19 cellular contexts compared by ENCODE assay signal in genomic region chr13:67769063-67769986, GRCh38.
DNase-seq lines count a peak whose midpoint lies in the region; ATAC-seq and TF ChIP-seq lines count a peak whose summit lies in the region.
"Had no signal": no experiment of that assay in that cellular context is flagged by ENCODE, and none has a peak within 500 bp of the region (broad histone marks: within the 10 kb centered on the region; RNA-seq: fewer than 3 reads in every experiment).

No MANE protein-coding gene starts in this region.

- H3K27ac ChIP-seq in upper lobe of right lung (no peak overlapping the region), caudate nucleus (ENCODE audit: low read depth, low read length) (no peak overlapping the region)
- H3K27ac ChIP-seq: BLaER1 treated with 17β-estradiol and CSF1 and Interleukin-3, amounts not matched to agents 10 nM and 100 nM; GM23248 had no signal

- intact Hi-C loops in upper lobe of right lung (cut with DNase I) = no loop called here

- TF ChIP-seq CTCF in chondrocyte (IDR thresholded peaks at IDR 0.05) (no peak), upper lobe of right lung (IDR thresholded peaks at IDR 0.05) (no peak)

- H3K9me3 Mint-ChIP-seq in activated naive CD4-positive, alpha-beta T cell treated with anti-CD3 and anti-CD28 coated beads, Interleukin-2, amount 50 U/mL, for 24 hours = no peaks in the 10 kb centered on the region
- H3K9me3 Mint-ChIP-seq in chondrocyte (ENCODE audit: low read depth) = peaks cover 6% of the 10 kb centered on the region

- no peaks in the 10 kb centered on the region for H3K27me3 ChIP-seq in upper lobe of right lung
- H3K27me3 ChIP-seq: BLaER1 treated with 17β-estradiol and CSF1 and Interleukin-3, amounts not matched to agents 10 nM and 100 nM had no signal

- peak overlapping the region; percentile 68 for H3K27ac Mint-ChIP-seq in activated naive CD4-positive, alpha-beta T cell treated with anti-CD3 and anti-CD28 coated beads, Interleukin-2, amount 50 U/mL, for 24 hours
- no peak overlapping the region for H3K27ac Mint-ChIP-seq in chondrocyte (ENCODE audit: unreplicated experiment)
- H3K27ac Mint-ChIP-seq: CD4-positive, alpha-beta memory T cell had no signal

- H3K36me3 Mint-ChIP-seq in activated naive CD4-positive, alpha-beta T cell treated with anti-CD3 and anti-CD28 coated beads, Interleukin-2, amount 50 U/mL, for 24 hours = no peaks in the 10 kb centered on the region
- no peaks in the 10 kb centered on the region for H3K36me3 Mint-ChIP-seq in chondrocyte (ENCODE audit: low read depth)
- H3K36me3 Mint-ChIP-seq: CD4-positive, alpha-beta memory T cell had no signal

- H3K4me3 ChIP-seq in upper lobe of right lung = no peak overlapping the region
- H3K4me3 ChIP-seq: BLaER1 treated with 17β-estradiol and CSF1 and Interleukin-3, amounts not matched to agents 10 nM and 100 nM; GM23248 had no signal

- no peak for DNase-seq in activated naive CD4-positive, alpha-beta T cell (lab: John Stamatoyannopoulos, UW)
- DNase-seq in NCI-H146 treated with DMSO at 0.1 percent for 48 hours (lab: John Stamatoyannopoulos, UW; ENCODE audit: unreplicated experiment) (peak; percentile 74), chondrocyte (ENCODE audit: low spot score) (peak; percentile 68), upper lobe of right lung (peak; percentile 49), anterior cingulate cortex (lab: John Stamatoyannopoulos, UW) (no peak), caudate nucleus (lab: John Stamatoyannopoulos, UW) (no peak), activated T-cell treated with anti-CD3 and anti-CD28 coated beads for 4 hours (no peak)
- DNase-seq: 8988T; Caco-2; CD4-positive, alpha-beta memory T cell; DMS 273 treated with DMSO at 0.1 percent for 48 hours; GM23248; HCEC 1CT; IMR-90; NCI-H1417 treated with DMSO at 0.1 percent for 48 hours; NCI-H1930; Right ventricle myocardium superior had no signal

- H3K36me3 ChIP-seq in upper lobe of right lung = no peaks in the 10 kb centered on the region
- H3K36me3 ChIP-seq: BLaER1 treated with 17β-estradiol and CSF1 and Interleukin-3, amounts not matched to agents 10 nM and 100 nM had no signal

- no peaks in the 10 kb centered on the region for H3K4me1 ChIP-seq in upper lobe of right lung
- H3K4me1 ChIP-seq: BLaER1 treated with 17β-estradiol and CSF1 and Interleukin-3, amounts not matched to agents 10 nM and 100 nM; Caco-2 had no signal

- ATAC-seq in upper lobe of right lung = peak; percentile 24

- no peaks in the 10 kb centered on the region for H3K4me1 Mint-ChIP-seq in activated naive CD4-positive, alpha-beta T cell treated with anti-CD3 and anti-CD28 coated beads, Interleukin-2, amount 50 U/mL, for 24 hours
- no peaks in the 10 kb centered on the region for H3K4me1 Mint-ChIP-seq in chondrocyte (ENCODE audit: low read depth)
- H3K4me1 Mint-ChIP-seq: CD4-positive, alpha-beta memory T cell had no signal

- no peak overlapping the region for H3K4me3 Mint-ChIP-seq in activated naive CD4-positive, alpha-beta T cell treated with anti-CD3 and anti-CD28 coated beads, Interleukin-2, amount 50 U/mL, for 24 hours
- no peak overlapping the region for H3K4me3 Mint-ChIP-seq in chondrocyte (ENCODE audit: unreplicated experiment)
- H3K4me3 Mint-ChIP-seq: CD4-positive, alpha-beta memory T cell had no signal

- H3K27me3 Mint-ChIP-seq in activated naive CD4-positive, alpha-beta T cell treated with anti-CD3 and anti-CD28 coated beads, Interleukin-2, amount 50 U/mL, for 24 hours = no peaks in the 10 kb centered on the region
- H3K27me3 Mint-ChIP-seq in chondrocyte (ENCODE audit: low read depth) = no peaks in the 10 kb centered on the region
- H3K27me3 Mint-ChIP-seq: CD4-positive, alpha-beta memory T cell had no signal

- H3K9me3 ChIP-seq in upper lobe of right lung = no peaks in the 10 kb centered on the region
- H3K9me3 ChIP-seq: Caco-2 had no signal

Comparison
In these comparisons a context has a peak if more than half of its experiments do, and no peak if none do; other contexts are left out.
1. DNase-seq: peak in NCI-H146 treated with DMSO at 0.1 percent for 48 hours (single experiment), chondrocyte (single experiment) and upper lobe of right lung (single experiment); none in activated naive CD4-positive, alpha-beta T cell (0 of 4), anterior cingulate cortex (0 of 58), caudate nucleus (0 of 61) and activated T-cell treated with anti-CD3 and anti-CD28 coated beads for 4 hours (single experiment).